Comparison of ENCODE assay signal across 13 cellular contexts in genomic region chr2:54208364-54209240, GRCh38. TPM values are rescaled to one million over a fixed set of nuclear protein-coding genes. Genes with fewer than 3 reads are reported as not detected.
DNase-seq lines count a peak whose midpoint lies in the region; ATAC-seq, FAIRE-seq and TF ChIP-seq lines count a peak whose summit lies in the region.
"Had no signal": no experiment of that assay in that cellular context is flagged by ENCODE, and none has a peak within 500 bp of the region (broad histone marks: within the 10 kb centered on the region; RNA-seq: fewer than 3 reads in every experiment).

No MANE protein-coding gene starts in this region.

- H3K79me2 ChIP-seq in OCI-LY7 (ENCODE audit: insufficient read depth, low read depth, low read length) = no peaks in the 10 kb centered on the region

- 25 to 67% (median 55%) methylated on average over 1 of the region's 1 CpG for WGBS in spleen, 5 donors

- TF ChIP-seq CTCF in brain (conservative IDR thresholded peaks at IDR 0.05) (no peak), spleen (IDR thresholded peaks at IDR 0.05 in 8 of 11, conservative IDR thresholded peaks at IDR 0.05 in 3 of 11) (no peak), OCI-LY7 (conservative IDR thresholded peaks at IDR 0.05; ENCODE audit: low read length) (no peak)

- POLR2A ChIA-PET in OCI-LY7 (lab: Charles Lee) = interaction anchor here (0.6 to 2.1 kb wide), 6 partner anchors 9 to 677 kb away, joined by 3 to 8 read pairs (median 4); no protein-coding TSS in a partner anchor

- H3K4me2 ChIP-seq in OCI-LY7 (ENCODE audit: low read length) = no peak overlapping the region

- DNase-seq in GM04504 (ENCODE audit: low read depth) (peak; percentile 24), spleen (no peak), NCI-H1105 treated with DMSO at 0.1 percent for 48 hours (lab: John Stamatoyannopoulos, UW) (no peak), OCI-LY7 (ENCODE audit: low spot score) (no peak), HPDE6-E6E7 (ENCODE audit: extremely low spot score) (no peak)
- DNase-seq: DMS79 treated with DMSO at 0.1 percent for 48 hours, T-helper 9 cell had no signal

- no peak overlapping the region for H3K4me3 ChIP-seq in spleen
- H3K4me3 ChIP-seq in OCI-LY7 (ENCODE audit: low read depth, low read length, poor library complexity, severe bottlenecking) = no peak overlapping the region

- BruUV-seq in OCI-LY7 (replicated peaks; lab: Mats Ljungman, UMichigan) = no TSS peak

- no peaks in the 10 kb centered on the region for H3K27me3 Mint-ChIP-seq in brain
- H3K27me3 Mint-ChIP-seq: central memory CD8-positive, alpha-beta T cell; natural killer cell treated with Interleukin-12 subunit alpha and Interleukin-12 subunit beta and Interleukin-15 and Interleukin-18, amount 100 ng/mL, for 72 hours had no signal

- H3K36me3 Mint-ChIP-seq in brain = no peaks in the 10 kb centered on the region
- H3K36me3 Mint-ChIP-seq: natural killer cell treated with Interleukin-12 subunit alpha and Interleukin-12 subunit beta and Interleukin-15 and Interleukin-18, amount 100 ng/mL, for 72 hours had no signal

- H3K9me2 ChIP-seq in OCI-LY7 (ENCODE audit: insufficient read depth, low read length) = no peaks in the 10 kb centered on the region

- H3K4me1 Mint-ChIP-seq in brain = peaks cover 25% of the 10 kb centered on the region

- H3K9me3 Mint-ChIP-seq in brain = peaks cover 0 to 4% (median 0%) of the 10 kb centered on the region in 5 experiments
- H3K9me3 Mint-ChIP-seq: natural killer cell treated with Interleukin-12 subunit alpha and Interleukin-12 subunit beta and Interleukin-15 and Interleukin-18, amount 100 ng/mL, for 72 hours had no signal

- H3K27ac ChIP-seq in spleen (peak overlapping the region in 7 of 8 donors; percentile 35 to 65 (median 47)), OCI-LY7 (ENCODE audit: low read depth, low read length, poor library complexity, severe bottlenecking) (no peak overlapping the region)

- CTCF ChIA-PET in OCI-LY7 (lab: Charles Lee; ENCODE audit: unreplicated experiment) = interaction anchor here (0.6 kb wide), 1 partner anchor 42 kb away, joined by 3 read pairs; no protein-coding TSS in a partner anchor

- no peak overlapping the region for H2AFZ ChIP-seq in OCI-LY7 (ENCODE audit: low read length)

- H3K36me3 ChIP-seq in spleen = no peaks in the 10 kb centered on the region
- H3K36me3 ChIP-seq in OCI-LY7 (ENCODE audit: insufficient read depth, low read length) = no peaks in the 10 kb centered on the region

- no peaks in the 10 kb centered on the region for H4K20me1 ChIP-seq in OCI-LY7 (ENCODE audit: insufficient read depth, low read length)

- peaks cover 0 to 30% (median 10%) of the 10 kb centered on the region in 6 donors for H3K4me1 ChIP-seq in spleen
- no peaks in the 10 kb centered on the region for H3K4me1 ChIP-seq in OCI-LY7 (ENCODE audit: insufficient read depth, low read length, poor library complexity, severe bottlenecking)

- H3K4me3 Mint-ChIP-seq in brain = no peak overlapping the region
- H3K4me3 Mint-ChIP-seq: central memory CD8-positive, alpha-beta T cell; natural killer cell treated with Interleukin-12 subunit alpha and Interleukin-12 subunit beta and Interleukin-15 and Interleukin-18, amount 100 ng/mL, for 72 hours had no signal

- H3K27me3 ChIP-seq in spleen (replicated peaks in 1 of 7) = no peaks in the 10 kb centered on the region

- ATAC-seq in HG03095 (IDR thresholded peaks at IDR 0.05; ENCODE audit: unreplicated experiment) = no peak
- ATAC-seq: natural killer cell treated with Interleukin-12 subunit alpha and Interleukin-12 subunit beta and Interleukin-15 and Interleukin-18, amount 100 ng/mL, for 72 hours had no signal

- intact Hi-C loops in spleen (cut with DNase I; ENCODE audit: low total_unique reads) (loop anchor here (10.0 kb wide), 1 partner anchor 246 kb away; the partner anchor contains the start of gene SPTBN1), OCI-LY7 (cut with micrococcal nuclease; ENCODE audit: unreplicated experiment) (loop anchor here (10.0 kb wide), 1 partner anchor 496 kb away; no protein-coding TSS in a partner anchor)

- peak; percentile 81 for FAIRE-seq in islet of Langerhans (lab: Jason Lieb, UNC)

- H3K27ac Mint-ChIP-seq in brain = peak overlapping the region in 3 of 5 experiments; percentile 42 to 75 (median 49)
- H3K27ac Mint-ChIP-seq: natural killer cell treated with Interleukin-12 subunit alpha and Interleukin-12 subunit beta and Interleukin-15 and Interleukin-18, amount 100 ng/mL, for 72 hours had no signal

- TF ChIP-seq POLR2A in spleen (IDR thresholded peaks at IDR 0.05) = no peak

- peaks cover 0 to 8% (median 2%) of the 10 kb centered on the region in 8 donors for H3K9me3 ChIP-seq in spleen
- H3K9me3 ChIP-seq in OCI-LY7 (ENCODE audit: low read length) = no peaks in the 10 kb centered on the region; the same call in 1 of the 2 replicates

RNA-seq across cellular contexts. Expression of gene TSPYL6, which starts 47.4 kb away (rescaled TPM):
- polyA plus RNA-seq in brain (ENCODE audit: insufficient read depth, low read depth, low replicate concordance) (not detected), spleen (not detected)
- total RNA-seq in spleen (under 1 TPM in 2 of 7 donors, not detected in 5; 0.14 to 0.33 TPM), OCI-LY7 (2022) (not detected in 2 replicates)
- total RNA-seq in OCI-LY7 (2014; rRNA removed; shearing (Covaris generic)) = 0.05 TPM in 1 of 2 replicates, not detected in the other
- total RNA-seq: natural killer cell treated with Interleukin-12 subunit alpha and Interleukin-12 subunit beta and Interleukin-15 and Interleukin-18, amount 100 ng/mL, for 72 hours had no signal
- polyA plus RNA-seq: urinary bladder had no signal
